In the genomic region with DNA sequence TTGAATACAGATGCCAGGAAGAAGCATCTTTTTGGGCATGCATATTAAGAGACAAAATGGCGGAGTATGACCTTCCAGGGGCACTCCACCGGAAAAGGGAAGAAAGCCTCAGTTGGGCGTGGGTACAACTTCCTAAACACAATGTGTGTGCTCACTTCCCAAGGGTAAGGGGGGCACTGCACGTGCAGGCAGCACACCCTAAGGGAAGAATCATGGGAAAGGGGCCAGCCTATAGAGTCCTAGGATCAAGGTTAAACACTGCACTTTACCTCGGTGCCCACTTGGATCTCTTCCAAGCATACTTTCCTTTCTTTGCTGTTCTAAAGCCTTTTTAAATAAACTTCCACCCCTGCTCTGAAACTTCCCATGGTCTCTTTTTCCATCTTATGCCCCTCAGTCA, we compare ENCODE assay signal across 34 cellular contexts. TPM values are rescaled to one million over a fixed set of nuclear protein-coding genes. Genes with fewer than 3 reads are reported as not detected.
"Had no signal": no experiment of that assay in that cellular context is flagged by ENCODE, and none has a peak within 500 bp of the region (broad histone marks: within the 10 kb centered on the region; RNA-seq: fewer than 3 reads in every experiment).

No MANE protein-coding gene starts in this region.

- H3K9me3 ChIP-seq: ovary, psoas muscle, suprapubic skin, testis, tibial artery, transverse colon, upper lobe of right lung, uterus had no signal

- H3K9me3 Mint-ChIP-seq: natural killer cell had no signal

- H3K36me3 Mint-ChIP-seq: natural killer cell; neural progenitor cell; stimulated activated memory B cell treated with anti-CD40 and anti-IgM and Interleukin-4, amounts not matched to agents 10 μg/mL and 1 μg/mL and 100 μg/mL, for 72 hours; type B pancreatic cell had no signal

- DNase-seq: natural killer cell; occipital lobe; ovary; posterior cingulate gyrus; psoas muscle; right cardiac atrium; spleen; stimulated activated CD4-positive, alpha-beta T cell treated with anti-CD3 and anti-CD28 coated beads, Interleukin-12 subunit alpha, Interleukin-12 subunit beta, amount 100 ng/mL, for 4 hours; stimulated activated CD4-positive, alpha-beta T cell treated with anti-CD3 and anti-CD28 coated beads, Interleukin-1b, Interleukin-23, amount 100 ng/mL, for 48 hours; stimulated activated CD4-positive, alpha-beta T cell treated with anti-CD3 and anti-CD28 coated beads, Interleukin-4, amount 100 ng/mL, for 1 hour; stimulated activated CD4-positive, alpha-beta T cell treated with anti-CD3 and anti-CD28 coated beads, Interleukin-4, amount 100 ng/mL, for 4 hours; stimulated activated CD8-positive, alpha-beta memory T cell treated with anti-CD3 and anti-CD28 coated beads, Interleukin-4, amount 100 ng/mL, for 48 hours; stimulated activated naive CD4-positive, alpha-beta T cell; stimulated activated naive CD8-positive, alpha-beta T cell treated with anti-CD3 and anti-CD28 coated beads, Interleukin-15, amount 100 ng/mL, for 72 hours; stimulated activated naive CD8-positive, alpha-beta T cell treated with anti-CD3 and anti-CD28 coated beads, Interleukin-15, Interleukin-2, amounts not matched to agents 100 U/mL and 50 U/mL, for 24 hours; substantia nigra; testis; tibial artery; transverse colon; upper lobe of right lung; uterus had no signal

- H3K27me3 Mint-ChIP-seq: progenitor cell of endocrine pancreas, type B pancreatic cell had no signal

- H3K27me3 ChIP-seq: neural progenitor cell, ovary, spleen, suprapubic skin, testis, tibial artery, transverse colon, upper lobe of right lung, uterus had no signal

- H3K4me3 ChIP-seq: neural progenitor cell, ovary, psoas muscle, skin epidermis, smooth muscle cell, spleen, suprapubic skin, testis, tibial artery, transverse colon, upper lobe of right lung, uterus had no signal

- H3K4me3 Mint-ChIP-seq: natural killer cell; nephron; neural progenitor cell; stimulated activated memory B cell treated with anti-CD40 and anti-IgM and Interleukin-4, amounts not matched to agents 10 μg/mL and 1 μg/mL and 100 μg/mL, for 72 hours; stimulated activated naive CD8-positive, alpha-beta T cell treated with anti-CD3 and anti-CD28 coated beads, Interleukin-15, amount 100 ng/mL, for 72 hours; type B pancreatic cell had no signal

- H3K27ac Mint-ChIP-seq: natural killer cell; nephron; neural progenitor cell; progenitor cell of endocrine pancreas; stimulated activated memory B cell treated with anti-CD40 and anti-IgM and Interleukin-4, amounts not matched to agents 10 μg/mL and 1 μg/mL and 100 μg/mL, for 72 hours; stimulated activated naive CD8-positive, alpha-beta T cell treated with anti-CD3 and anti-CD28 coated beads, Interleukin-15, amount 100 ng/mL, for 72 hours; type B pancreatic cell had no signal

- H3K27ac ChIP-seq: neural progenitor cell, ovary, parathyroid adenoma, psoas muscle, suprapubic skin, testis, tibial artery, transverse colon, upper lobe of right lung, uterus had no signal

- H3K9ac ChIP-seq: neural progenitor cell, parathyroid adenoma had no signal

- H3K4me1 Mint-ChIP-seq: natural killer cell; nephron; neural progenitor cell; stimulated activated memory B cell treated with anti-CD40 and anti-IgM and Interleukin-4, amounts not matched to agents 10 μg/mL and 1 μg/mL and 100 μg/mL, for 72 hours; stimulated activated naive CD8-positive, alpha-beta T cell treated with anti-CD3 and anti-CD28 coated beads, Interleukin-15, amount 100 ng/mL, for 72 hours had no signal

- H3K4me2 ChIP-seq: neural progenitor cell, smooth muscle cell had no signal

- H3K36me3 ChIP-seq: neural progenitor cell, ovary, spleen, suprapubic skin, tibial artery, transverse colon, upper lobe of right lung, uterus had no signal

- H3K4me1 ChIP-seq: neural progenitor cell, parathyroid adenoma, psoas muscle, spleen, suprapubic skin, testis, tibial artery, transverse colon, upper lobe of right lung, uterus had no signal

RNA-seq across cellular contexts. Expression of gene OR6J1, which starts 14.8 kb away (rescaled TPM):
- total RNA-seq: natural killer cell, occipital lobe, osteoblast, progenitor cell of endocrine pancreas, psoas muscle, right cardiac atrium, sciatic nerve, smooth muscle cell, spleen, suprapubic skin, transverse colon, upper lobe of right lung, urinary bladder had no signal
- polyA plus RNA-seq: neural cell, ovary, psoas muscle, right cardiac atrium, smooth muscle cell, spleen, urinary bladder had no signal
